In genomic region chr22:22440188-22440587, GRCh38 we compare ENCODE assay signal across 31 cellular contexts.
DNase-seq lines count a peak whose midpoint lies in the region; ATAC-seq, FAIRE-seq and TF ChIP-seq lines count a peak whose summit lies in the region.
"Had no signal": no experiment of that assay in that cellular context is flagged by ENCODE, and none has a peak within 500 bp of the region (broad histone marks: within the 10 kb centered on the region; RNA-seq: fewer than 3 reads in every experiment).

No MANE protein-coding gene starts in this region.

- CTCF ChIA-PET in K562 (lab: Yijun Ruan, JAX; ENCODE audit: low intra/inter-chr PET ratio) = interaction anchor here (0.7 kb wide), 1 partner anchor 493 kb away, joined by 4 read pairs; no protein-coding TSS in a partner anchor

- no peak overlapping the region for H3K4me2 ChIP-seq in K562 (ENCODE audit: insufficient read depth, low read length)
- H3K4me2 ChIP-seq: A549; BLaER1; BLaER1 treated with 17β-estradiol and CSF1 and Interleukin-3, amounts not matched to agents 10 nM and 100 nM had no signal

- POLR2A ChIA-PET in K562 (lab: Yijun Ruan, JAX) = interaction anchor here (0.7 to 1.9 kb wide), 10 partner anchors 9 to 137 kb away, joined by 3 to 8 read pairs (median 3); no protein-coding TSS in a partner anchor

- in situ Hi-C loops in K562 (cut with MboI) = no loop called here

- DNase-seq in K562 (ENCODE audit: extremely low read depth in 1 of 4, low spot score in 3 of 4) (no peak), urothelium cell line (ENCODE audit: low spot score) (no peak), RPMI8226 (no peak)
- DNase-seq: 8988T; ACHN; AML-193; BE2C; C1 segment of cervical spinal cord; Caco-2; Calu3; CD4-positive, alpha-beta memory T cell; CD4-positive, alpha-beta T cell; CD4-positive, CD25-positive, alpha-beta regulatory T cell; CD8-positive, alpha-beta memory T cell; CD8-positive, alpha-beta T cell; COR-L47; DMS 273 treated with DMSO at 0.1 percent for 48 hours; DMS153; DMS53; DMS79; DMS79 treated with DMSO at 0.1 percent for 48 hours; DND-41; EL had no signal

- no peak for TF ChIP-seq RAD21 in K562 (CRISPR knock-in tag; conservative IDR thresholded peaks at IDR 0.05 in 1 of 2, IDR thresholded peaks at IDR 0.05 in 1 of 2)

- H3K79me2 ChIP-seq in K562 (ENCODE audit: control insufficient read depth, insufficient read depth, low read length) = no peaks in the 10 kb centered on the region

- H3K9ac ChIP-seq in K562 (ENCODE audit: insufficient read depth in 1 of 2, low read depth in 2 of 2, low read length in 2 of 2) = no peak overlapping the region
- H3K9ac ChIP-seq: BLaER1; BLaER1 treated with 17β-estradiol and CSF1 and Interleukin-3, amounts not matched to agents 10 nM and 100 nM had no signal

- no peaks in the 10 kb centered on the region for H3K36me3 ChIP-seq in K562 (ENCODE audit: control insufficient read depth, insufficient read depth, low read length)
- H3K36me3 ChIP-seq: BE2C; BLaER1; BLaER1 treated with 17β-estradiol and CSF1 and Interleukin-3, amounts not matched to agents 10 nM and 100 nM had no signal

- H3K9me3 ChIP-seq in K562 (replicated peaks; ENCODE audit: control insufficient read depth, insufficient read depth, low read depth, low read length) = no peaks in the 10 kb centered on the region
- H3K9me3 ChIP-seq: A549, BE2C, Caco-2 had no signal

- FAIRE-seq in K562 (lab: Jason Lieb, UNC) = no peak
- FAIRE-seq in urothelium cell line (lab: Jason Lieb, UNC) = peak; percentile 46
- FAIRE-seq: A204.1, A549, D721Med had no signal

- H4K20me1 ChIP-seq in K562 (replicated peaks; ENCODE audit: control insufficient read depth, insufficient read depth, low read length) = no peaks in the 10 kb centered on the region
- H4K20me1 ChIP-seq: BLaER1; BLaER1 treated with 17β-estradiol and CSF1 and Interleukin-3, amounts not matched to agents 10 nM and 100 nM had no signal

- 2% methylated on average over 1 of the region's 1 CpG for WGBS in K562 (ENCODE audit: insufficient coverage, low coverage, missing lambda C conversion rate)

- TF ChIP-seq POLR2A in K562 (conservative IDR thresholded peaks at IDR 0.05) = no peak

- no peaks in the 10 kb centered on the region for H3K4me1 ChIP-seq in K562 (replicated peaks in 1 of 2; ENCODE audit: control insufficient read depth in 2 of 2, insufficient read depth in 2 of 2, low read length in 2 of 2)
- H3K4me1 ChIP-seq: A549, BE2C, BLaER1, Caco-2 had no signal

- BruUV-seq in K562 (replicated peaks; lab: Mats Ljungman, UMichigan) = no TSS peak

- no peak for TF ChIP-seq EP300 in K562 (IDR thresholded peaks at IDR 0.05; ENCODE audit: low read length)

- ATAC-seq in K562 (peak; percentile 52), HG02970 (IDR thresholded peaks at IDR 0.05; ENCODE audit: low FRiP score, unreplicated experiment) (no peak)
- ATAC-seq: A549; CD8-positive, alpha-beta T cell had no signal

- H3K27me3 ChIP-seq in K562 (ENCODE audit: control insufficient read depth in 2 of 2, insufficient read depth in 2 of 2, low read length in 2 of 2) = peaks cover 22 to 24% of the 10 kb centered on the region in 2 experiments
- H3K27me3 ChIP-seq: BLaER1; BLaER1 treated with 17β-estradiol and CSF1 and Interleukin-3, amounts not matched to agents 10 nM and 100 nM had no signal

- no peaks in the 10 kb centered on the region for H3K9me1 ChIP-seq in K562 (ENCODE audit: control insufficient read depth, insufficient read depth, low read length)

- no peak for TF ChIP-seq CTCF in K562 (IDR thresholded peaks at IDR 0.05 in 2 of 3, conservative IDR thresholded peaks at IDR 0.05 in 1 of 3; ENCODE audit: insufficient read depth in 2 of 3, low read depth in 1 of 3, low read length in 3 of 3)

- no peak overlapping the region for H2AFZ ChIP-seq in K562 (ENCODE audit: low read depth, low read length)

- no peak overlapping the region for H3K4me3 ChIP-seq in K562
- H3K4me3 ChIP-seq: A549; BLaER1; BLaER1 treated with 17β-estradiol and CSF1 and Interleukin-3, amounts not matched to agents 10 nM and 100 nM had no signal

- H3K27ac ChIP-seq in K562 (ENCODE audit: extremely low read depth, low read depth, low read length) = no peak overlapping the region
- H3K27ac ChIP-seq: 22Rv1; A549; BLaER1; BLaER1 treated with 17β-estradiol and CSF1 and Interleukin-3, amounts not matched to agents 10 nM and 100 nM; C4-2B had no signal

- intact Hi-C loops in K562 (cut with micrococcal nuclease) = no loop called here

TF ChIP-seq in K562, 482 proteins besides CTCF, POLR2A, EP300 and RAD21:
- TF ChIP-seq ZNF212 (CRISPR knock-in tag; IDR thresholded peaks at IDR 0.05) (no peak), RBM39 (optimal IDR thresholded peaks at IDR 0.05; ENCODE audit: low read depth, low read length) (peak; percentile 5), PHB (CRISPR knock-in tag; IDR thresholded peaks at IDR 0.05) (0 out of 2 replicates have a peak, but pooled peaks have one; percentile 55), ATF4 (CRISPR knock-in tag; IDR thresholded peaks at IDR 0.05) (no peak), PHF8 (IDR thresholded peaks at IDR 0.05; ENCODE audit: borderline replicate concordance, low read length) (peak; percentile 13; the same call in 1 of the 2 replicates), ATF1 (CRISPR knock-in tag; IDR thresholded peaks at IDR 0.05) (0 out of 2 replicates have a peak, but pooled peaks have one; percentile 7), ATF1 (tag; IDR thresholded peaks at IDR 0.05) (no peak), MCM3 (IDR thresholded peaks at IDR 0.05) (0 out of 2 replicates have a peak, but pooled peaks have one; percentile 2), TRIM25 (IDR thresholded peaks at IDR 0.05; ENCODE audit: borderline replicate concordance) (no peak), IRF2 (CRISPR knock-in tag; IDR thresholded peaks at IDR 0.05) (peak; percentile 43; the same call in 1 of the 2 replicates), CBX5 (IDR thresholded peaks at IDR 0.05; ENCODE audit: borderline replicate concordance, low read depth) (no peak), E2F4 (CRISPR knock-in tag; IDR thresholded peaks at IDR 0.05; ENCODE audit: low read depth) (no peak), ZBTB9 (CRISPR knock-in tag; IDR thresholded peaks at IDR 0.05) (no peak), ZNF639 (CRISPR knock-in tag; conservative IDR thresholded peaks at IDR 0.05 in 1 of 2, IDR thresholded peaks at IDR 0.05 in 1 of 2) (peak in 1 of 2 experiments; percentile 83; a peak in 1 of 4 replicates), EGR1 (conservative IDR thresholded peaks at IDR 0.05) (no peak), ARID1B (IDR thresholded peaks at IDR 0.05) (no peak), SPI1 (IDR thresholded peaks at IDR 0.05; ENCODE audit: borderline replicate concordance, low read depth, low read length) (no peak)
